In genomic region chr2:226794751-226795171, GRCh38 we compare ENCODE assay signal across 8 cellular contexts. TPM values are rescaled to one million over a fixed set of nuclear protein-coding genes. Genes with fewer than 3 reads are reported as not detected.
DNase-seq lines count a peak whose midpoint lies in the region; ATAC-seq and TF ChIP-seq lines count a peak whose summit lies in the region.

No MANE protein-coding gene starts in this region.

- H3K36me3 ChIP-seq in SU-DHL-6 (ENCODE audit: low read length): no peaks in the 10 kb centered on the region
- no peaks in the 10 kb centered on the region for H3K36me3 ChIP-seq in hepatocyte (replicated peaks; ENCODE audit: insufficient read depth, low read depth)
- H3K36me3 ChIP-seq in spleen: no peaks in the 10 kb centered on the region

- H3K9me2 ChIP-seq in SU-DHL-6 (replicated peaks; ENCODE audit: insufficient read depth, low read length) (no peaks in the 10 kb centered on the region), hepatocyte (replicated peaks; ENCODE audit: insufficient read depth) (no peaks in the 10 kb centered on the region)

- ATAC-seq in GM21423 (IDR thresholded peaks at IDR 0.05; ENCODE audit: unreplicated experiment) (no peak), HG03520 (IDR thresholded peaks at IDR 0.05; ENCODE audit: unreplicated experiment) (no peak), GM18505 (IDR thresholded peaks at IDR 0.05; ENCODE audit: unreplicated experiment) (no peak)

- H4K20me1 ChIP-seq in SU-DHL-6 (ENCODE audit: low read depth, low read length): no peaks in the 10 kb centered on the region
- peaks cover 18% of the 10 kb centered on the region for H4K20me1 ChIP-seq in hepatocyte (ENCODE audit: insufficient read depth, poor library complexity, severe bottlenecking)

- H3K4me2 ChIP-seq in SU-DHL-6 (ENCODE audit: low read depth, low read length, poor library complexity, severe bottlenecking): peak overlapping the region; percentile 91
- H3K4me2 ChIP-seq in hepatocyte: peak overlapping the region; percentile 83

- intact Hi-C loops in spleen (cut with DNase I; ENCODE audit: low total_unique reads): no loop called here

- H3K4me1 ChIP-seq in hepatocyte (ENCODE audit: insufficient read depth): peaks cover 40% of the 10 kb centered on the region
- H3K4me1 ChIP-seq in spleen: peaks cover 4 to 91% (median 47%) of the 10 kb centered on the region in 6 donors

- peak overlapping the region; percentile 77 for H3K4me3 ChIP-seq in HFF-Myc (replicated peaks; ENCODE audit: low read depth, low read length)
- peak overlapping the region; percentile 73 for H3K4me3 ChIP-seq in SU-DHL-6 (ENCODE audit: insufficient read depth, low read length, poor library complexity, severe bottlenecking)
- peak overlapping the region; percentile 51 for H3K4me3 ChIP-seq in hepatocyte
- peak overlapping the region in 4 of 8 donors; percentile 7 to 86 (median 42) for H3K4me3 ChIP-seq in spleen

- H2AFZ ChIP-seq in SU-DHL-6 (ENCODE audit: low read depth, low read length, severe bottlenecking) (no peak overlapping the region), hepatocyte (no peak overlapping the region)

- H3K27me3 ChIP-seq in SU-DHL-6 (ENCODE audit: low read length): no peaks in the 10 kb centered on the region
- no peaks in the 10 kb centered on the region for H3K27me3 ChIP-seq in hepatocyte
- peaks cover 0 to 34% (median 17%) of the 10 kb centered on the region in 7 donors for H3K27me3 ChIP-seq in spleen (replicated peaks in 1 of 7)

- H3F3A ChIP-seq in SU-DHL-6 (ENCODE audit: insufficient read depth): peaks cover 35% of the 10 kb centered on the region

- H3K27ac ChIP-seq in SU-DHL-6 (ENCODE audit: low read depth, low read length) (peak overlapping the region; percentile 89), hepatocyte (peak overlapping the region; percentile 87), spleen (peak overlapping the region in 6 of 8 donors; percentile 26 to 94 (median 54))

- peak overlapping the region; percentile 83 for H3K9ac ChIP-seq in SU-DHL-6 (ENCODE audit: low read length)

- WGBS in hepatocyte (ENCODE audit: low lambda C conversion rate, missing lambda C conversion rate): 40% methylated on average over 8 of the region's 9 CpGs
- WGBS in spleen, 5 donors: 66 to 84% (median 66%) methylated on average over 8 to 9 of the region's 9 CpGs

- DNase-seq in HFF-Myc (ENCODE audit: extremely low read depth, low read depth): no peak
- peak; percentile 42 for DNase-seq in hepatocyte (ENCODE audit: low spot score)
- no peak for DNase-seq in spleen
- DNase-seq in activated CD8-positive, alpha-beta memory T cell treated with anti-CD3 and anti-CD28 coated beads for 24 hours: no peak

- no peak for TF ChIP-seq CTCF in HFF-Myc (IDR thresholded peaks at IDR 0.05; ENCODE audit: low read depth, low read length, missing control alignments)
- TF ChIP-seq CTCF in SU-DHL-6 (IDR thresholded peaks at IDR 0.05; ENCODE audit: insufficient read depth, low read length, poor library complexity, severe bottlenecking): no peak
- TF ChIP-seq CTCF in hepatocyte (IDR thresholded peaks at IDR 0.05; ENCODE audit: poor library complexity): no peak
- TF ChIP-seq CTCF in spleen (IDR thresholded peaks at IDR 0.05 in 8 of 11, conservative IDR thresholded peaks at IDR 0.05 in 3 of 11): no peak

- no peaks in the 10 kb centered on the region for H3K9me3 ChIP-seq in SU-DHL-6 (ENCODE audit: insufficient read depth, low read length)
- H3K9me3 ChIP-seq in hepatocyte (ENCODE audit: low read depth): no peaks in the 10 kb centered on the region
- no peaks in the 10 kb centered on the region for H3K9me3 ChIP-seq in spleen

- H3K79me2 ChIP-seq in SU-DHL-6 (ENCODE audit: insufficient read depth, low read length) (peaks cover 71% of the 10 kb centered on the region), hepatocyte (peaks cover 92% of the 10 kb centered on the region)

- TF ChIP-seq POLR2A in spleen (IDR thresholded peaks at IDR 0.05) (no peak), GM18505 (IDR thresholded peaks at IDR 0.05; ENCODE audit: borderline replicate concordance, extremely low read depth, insufficient read depth, insufficient read length) (no peak)

RNA-seq across cellular contexts. Expression of gene IRS1, which starts 4.9 kb away (rescaled TPM):
- total RNA-seq in hepatocyte: 20.1 and 25.6 TPM in 2 replicates
- 10.9 and 12.5 TPM in 2 replicates for polyA plus RNA-seq in hepatocyte
- total RNA-seq in spleen: 10 to 100 TPM in 2 of 7 donors, 1 to 10 TPM in 5; 6.2 to 11.6 (median 9.3) TPM
- polyA plus RNA-seq in spleen: 1 to 10 TPM in 2 of 3 donors, under 1 TPM in 1; 0.89 to 1.5 (median 1.2) TPM

RNA-seq across cellular contexts. Expression of gene RHBDD1, which starts 41.1 kb away (rescaled TPM):
- 16.2 and 20.1 TPM in 2 replicates for total RNA-seq in hepatocyte
- polyA plus RNA-seq in hepatocyte: 13.1 and 20.9 TPM in 2 replicates
- 10 to 100 TPM; 27.1 to 67.5 (median 51.2) TPM for total RNA-seq in spleen
- 1 to 10 TPM; 6.1 to 8.0 (median 7.6) TPM for polyA plus RNA-seq in spleen
